Comparison of ENCODE assay signal across 16 cellular contexts in genomic region chr2:9081750-9082149, GRCh38.
DNase-seq lines count a peak whose midpoint lies in the region; ATAC-seq, FAIRE-seq and TF ChIP-seq lines count a peak whose summit lies in the region.
"Had no signal": no experiment of that assay in that cellular context is flagged by ENCODE, and none has a peak within 500 bp of the region (broad histone marks: within the 10 kb centered on the region; RNA-seq: fewer than 3 reads in every experiment).

No MANE protein-coding gene starts in this region.

- DNase-seq in foreskin keratinocyte: no peak
- no peak for DNase-seq in stimulated activated CD4-positive, alpha-beta T cell treated with anti-CD3 and anti-CD28 coated beads, Interleukin-12 subunit alpha, Interleukin-12 subunit beta, amount 100 ng/mL, for 4 hours
- DNase-seq: C1 segment of cervical spinal cord; Calu3; CD4-positive, alpha-beta memory T cell; COR-L47; DMS53; DMS79 treated with DMSO at 0.1 percent for 48 hours; GOT3 had no signal

- TF ChIP-seq CTCF in HEK293 (tag by site-specific recombination; IDR thresholded peaks at IDR 0.05) (no peak), foreskin keratinocyte (conservative IDR thresholded peaks at IDR 0.05) (no peak)

- no peaks in the 10 kb centered on the region for H3K4me1 ChIP-seq in HEK293 (ENCODE audit: control insufficient read depth, insufficient read depth, low read length)
- peaks cover 11% of the 10 kb centered on the region for H3K4me1 ChIP-seq in foreskin keratinocyte

- no peaks in the 10 kb centered on the region for H3K27me3 ChIP-seq in foreskin keratinocyte

- H3K27ac ChIP-seq in HEK293 (ENCODE audit: extremely low read depth, low read depth, low read length): no peak overlapping the region
- peak overlapping the region; percentile 26 for H3K27ac ChIP-seq in foreskin keratinocyte

- peak; percentile 20 for FAIRE-seq in TTC549 (lab: Jason Lieb, UNC)
- FAIRE-seq: GM12878, H54 had no signal

- H3K4me3 ChIP-seq in HEK293 (ENCODE audit: low read depth, low read length): no peak overlapping the region
- H3K4me3 ChIP-seq: GM12878, HAP-1 had no signal

- POLR2A ChIA-PET in HEK293 (lab: Yijun Ruan, JAX): no interaction called here

- no peaks in the 10 kb centered on the region for H3K36me3 ChIP-seq in HEK293 (ENCODE audit: control insufficient read depth in 2 of 2, insufficient read depth in 1 of 2, low read length in 2 of 2)
- H3K36me3 ChIP-seq: HAP-1 had no signal

- ATAC-seq in foreskin keratinocyte (no peak), GM21737 (IDR thresholded peaks at IDR 0.05; ENCODE audit: unreplicated experiment) (no peak), GM18517 (IDR thresholded peaks at IDR 0.05; ENCODE audit: unreplicated experiment) (no peak)
- ATAC-seq: GM12878 had no signal

- CTCF ChIA-PET in HEK293 (lab: Yijun Ruan, JAX): no interaction called here

- no peaks in the 10 kb centered on the region for H3K9me3 ChIP-seq in HEK293 (ENCODE audit: control insufficient read depth, insufficient read depth, low read depth, low read length)
- H3K9me3 ChIP-seq: HAP-1 had no signal

TF ChIP-seq in HEK293, 187 proteins besides CTCF, POLR2A, EP300 and RAD21:
- TF ChIP-seq ZNF211 (tag by site-specific recombination; IDR thresholded peaks at IDR 0.05; ENCODE audit: low read depth) (no peak), SP7 (tag by site-specific recombination; IDR thresholded peaks at IDR 0.05) (no peak), HOXA7 (CRISPR knock-in tag; IDR thresholded peaks at IDR 0.05; ENCODE audit: borderline replicate concordance) (no peak), SETDB1 (IDR thresholded peaks at IDR 0.05; ENCODE audit: insufficient read length, low read length) (peak; percentile 61), ZNF596 (tag by site-specific recombination; IDR thresholded peaks at IDR 0.05) (no peak)
